ENCODE assay signal across 32 cellular contexts in genomic region chr21:28221984-28222383, GRCh38.
"Had no signal": no experiment of that assay in that cellular context is flagged by ENCODE, and none has a peak within 500 bp of the region (broad histone marks: within the 10 kb centered on the region; RNA-seq: fewer than 3 reads in every experiment).

No MANE protein-coding gene starts in this region.

- ATAC-seq: naive thymus-derived CD8-positive, alpha-beta T cell; natural killer cell treated with Interleukin-12 subunit alpha and Interleukin-12 subunit beta and Interleukin-15 and Interleukin-18, amount 100 ng/mL, for 72 hours; psoas muscle; right cardiac atrium; right lobe of liver; stimulated activated memory B cell treated with anti-CD40 and anti-IgM and Interleukin-4, amounts not matched to agents 10 μg/mL and 1 μg/mL and 100 μg/mL, for 72 hours; stimulated activated naive CD8-positive, alpha-beta T cell treated with anti-CD3 and anti-CD28 coated beads, Interleukin-15, amount 100 ng/mL, for 72 hours; stimulated activated naive CD8-positive, alpha-beta T cell treated with anti-CD3 and anti-CD28 coated beads, Interleukin-15, Interleukin-2, amounts not matched to agents 100 U/mL and 50 U/mL, for 24 hours; upper lobe of right lung had no signal

- H3K27me3 Mint-ChIP-seq: natural killer cell treated with Interleukin-12 subunit alpha and Interleukin-12 subunit beta and Interleukin-15 and Interleukin-18, amount 100 ng/mL, for 72 hours; progenitor cell of endocrine pancreas; stimulated activated memory B cell treated with anti-CD40 and anti-IgM and Interleukin-4, amounts not matched to agents 10 μg/mL and 1 μg/mL and 100 μg/mL, for 72 hours; stimulated activated naive CD8-positive, alpha-beta T cell treated with anti-CD3 and anti-CD28 coated beads, Interleukin-15, amount 100 ng/mL, for 72 hours had no signal

- H3K9me3 Mint-ChIP-seq: natural killer cell treated with Interleukin-12 subunit alpha and Interleukin-12 subunit beta and Interleukin-15 and Interleukin-18, amount 100 ng/mL, for 72 hours; nephron progenitor cell had no signal

- H3K4me1 ChIP-seq: parathyroid adenoma, right lobe of liver, spleen, suprapubic skin, testis, transverse colon, upper lobe of right lung had no signal

- H3K36me3 Mint-ChIP-seq: naive thymus-derived CD8-positive, alpha-beta T cell; natural killer cell treated with Interleukin-12 subunit alpha and Interleukin-12 subunit beta and Interleukin-15 and Interleukin-18, amount 100 ng/mL, for 72 hours; stimulated activated memory B cell treated with anti-CD40 and anti-IgM and Interleukin-4, amounts not matched to agents 10 μg/mL and 1 μg/mL and 100 μg/mL, for 72 hours; type B pancreatic cell had no signal

- H3K36me3 ChIP-seq: neutrophil, right lobe of liver, sigmoid colon, spleen, suprapubic skin, tibial artery, transverse colon, upper lobe of right lung, uterus had no signal

- DNase-seq: naive thymus-derived CD8-positive, alpha-beta T cell; nephron progenitor cell; nucleus accumbens; posterior cingulate gyrus; psoas muscle; right cardiac atrium; right lobe of liver; sigmoid colon; spleen; stimulated activated CD4-positive, alpha-beta T cell treated with anti-CD3 and anti-CD28 coated beads, Interleukin-12 subunit alpha, Interleukin-12 subunit beta, amount 100 ng/mL, for 4 hours; stimulated activated CD4-positive, alpha-beta T cell treated with anti-CD3 and anti-CD28 coated beads, Interleukin-1b, Interleukin-23, amount 100 ng/mL, for 48 hours; stimulated activated CD4-positive, alpha-beta T cell treated with anti-CD3 and anti-CD28 coated beads, Interleukin-4, amount 100 ng/mL, for 1 hour; stimulated activated CD4-positive, alpha-beta T cell treated with anti-CD3 and anti-CD28 coated beads, Interleukin-4, amount 100 ng/mL, for 4 hours; stimulated activated CD8-positive, alpha-beta memory T cell treated with anti-CD3 and anti-CD28 coated beads, Interleukin-4, amount 100 ng/mL, for 48 hours; stimulated activated naive CD4-positive, alpha-beta T cell; stimulated activated naive CD8-positive, alpha-beta T cell treated with anti-CD3 and anti-CD28 coated beads, Interleukin-15, amount 100 ng/mL, for 72 hours; stimulated activated naive CD8-positive, alpha-beta T cell treated with anti-CD3 and anti-CD28 coated beads, Interleukin-15, Interleukin-2, amounts not matched to agents 100 U/mL and 50 U/mL, for 24 hours; substantia nigra; testis; tibial artery; transverse colon; upper lobe of right lung; uterus had no signal

- H3K27me3 ChIP-seq: neutrophil, right lobe of liver, sigmoid colon, spleen, suprapubic skin, testis, tibial artery, transverse colon, upper lobe of right lung, uterus had no signal

- H3K4me1 Mint-ChIP-seq: naive thymus-derived CD8-positive, alpha-beta T cell; nephron progenitor cell; stimulated activated memory B cell treated with anti-CD40 and anti-IgM and Interleukin-4, amounts not matched to agents 10 μg/mL and 1 μg/mL and 100 μg/mL, for 72 hours; stimulated activated naive CD8-positive, alpha-beta T cell treated with anti-CD3 and anti-CD28 coated beads, Interleukin-15, amount 100 ng/mL, for 72 hours had no signal

- H3K9me3 ChIP-seq: neutrophil, psoas muscle, right lobe of liver, sigmoid colon, spleen, suprapubic skin, testis, tibial artery, transverse colon, upper lobe of right lung, uterus had no signal

- H3K4me3 Mint-ChIP-seq: naive thymus-derived CD8-positive, alpha-beta T cell; natural killer cell treated with Interleukin-12 subunit alpha and Interleukin-12 subunit beta and Interleukin-15 and Interleukin-18, amount 100 ng/mL, for 72 hours; nephron progenitor cell; neural crest cell; stimulated activated memory B cell treated with anti-CD40 and anti-IgM and Interleukin-4, amounts not matched to agents 10 μg/mL and 1 μg/mL and 100 μg/mL, for 72 hours; stimulated activated naive CD8-positive, alpha-beta T cell treated with anti-CD3 and anti-CD28 coated beads, Interleukin-15, amount 100 ng/mL, for 72 hours; type B pancreatic cell had no signal

- H3K27ac ChIP-seq: neutrophil, parathyroid adenoma, psoas muscle, right lobe of liver, sigmoid colon, spleen, suprapubic skin, testis, tibial artery, transverse colon, upper lobe of right lung had no signal

- H3K9ac ChIP-seq: parathyroid adenoma had no signal

- H3K4me3 ChIP-seq: psoas muscle, right lobe of liver, sigmoid colon, smooth muscle cell, spleen, suprapubic skin, testis, tibial artery, transverse colon, upper lobe of right lung, uterus had no signal

- H2AFZ ChIP-seq: parathyroid adenoma had no signal

- H3K79me2 ChIP-seq: parathyroid adenoma had no signal

- H3K4me2 ChIP-seq: smooth muscle cell had no signal

- H3K27ac Mint-ChIP-seq: naive thymus-derived CD8-positive, alpha-beta T cell; natural killer cell treated with Interleukin-12 subunit alpha and Interleukin-12 subunit beta and Interleukin-15 and Interleukin-18, amount 100 ng/mL, for 72 hours; nephron progenitor cell; stimulated activated memory B cell treated with anti-CD40 and anti-IgM and Interleukin-4, amounts not matched to agents 10 μg/mL and 1 μg/mL and 100 μg/mL, for 72 hours; stimulated activated naive CD8-positive, alpha-beta T cell treated with anti-CD3 and anti-CD28 coated beads, Interleukin-15, amount 100 ng/mL, for 72 hours; type B pancreatic cell had no signal
